ENCODE assay signal across 38 cellular contexts in genomic region chr9:860706-861105, GRCh38. TPM values are rescaled to one million over a fixed set of nuclear protein-coding genes. Genes with fewer than 3 reads are reported as not detected.
"Had no signal": no experiment of that assay in that cellular context is flagged by ENCODE, and none has a peak within 500 bp of the region (broad histone marks: within the 10 kb centered on the region; RNA-seq: fewer than 3 reads in every experiment).

No MANE protein-coding gene starts in this region.

- H3K27me3 ChIP-seq: brain microvascular endothelial cell, foreskin keratinocyte had no signal

- H3K4me1 Mint-ChIP-seq: activated CD4-positive, alpha-beta T cell treated with anti-CD3 and anti-CD28 coated beads for 36 hours; activated CD4-positive, alpha-beta T cell treated with anti-CD3 and anti-CD28 coated beads, Interleukin-2, amount 10 ng/mL, durations not matched to agents 24 days and 14 days; activated CD8-positive, alpha-beta memory T cell treated with anti-CD3 and anti-CD28 coated beads, Interleukin-2, amount 10 ng/mL, durations not matched to agents 7 days and 5 days; central memory CD8-positive, alpha-beta T cell had no signal

- ATAC-seq: activated CD4-positive, alpha-beta T cell treated with anti-CD3 and anti-CD28 coated beads for 36 hours; activated CD8-positive, alpha-beta memory T cell treated with anti-CD3 and anti-CD28 coated beads, Interleukin-2, amount 10 ng/mL, durations not matched to agents 7 days and 5 days; activated CD8-positive, alpha-beta T cell treated with anti-CD3 and anti-CD28 coated beads, Interleukin-2, amount 10 ng/mL, durations not matched to agents 7 days and 5 days; foreskin keratinocyte; gastrocnemius medialis; heart right ventricle had no signal

- H3K27ac Mint-ChIP-seq: activated CD4-positive, alpha-beta memory T cell treated with anti-CD3 and anti-CD28 coated beads for 36 hours; activated CD4-positive, alpha-beta T cell treated with anti-CD3 and anti-CD28 coated beads for 36 hours; activated CD4-positive, alpha-beta T cell treated with anti-CD3 and anti-CD28 coated beads, Interleukin-2, amount 10 ng/mL, durations not matched to agents 24 days and 14 days; activated CD8-positive, alpha-beta memory T cell treated with anti-CD3 and anti-CD28 coated beads, Interleukin-2, amount 10 ng/mL, durations not matched to agents 7 days and 5 days; activated CD8-positive, alpha-beta T cell treated with anti-CD3 and anti-CD28 coated beads, Interleukin-2, amount 10 ng/mL, durations not matched to agents 7 days and 5 days; activated naive CD8-positive, alpha-beta T cell; activated T-helper 1 cell treated with anti-CD3 and anti-CD28 coated beads, Interleukin-12 subunit alpha, Interleukin-12 subunit beta, Interleukin-2, Interleukin-4 antibody, amounts not matched to agents 30 ng/mL and 10 ng/mL and 1 ng/mL, durations not matched to agents 14 hours and 24 hours and 36 hours; dendritic cell treated with granulocyte-macrophage colony-stimulating factor and Interleukin-4, amounts not matched to agents 40 ng/mL and 50 ng/mL, for 4 days; endodermal cell had no signal

- H3K9me3 Mint-ChIP-seq: activated CD4-positive, alpha-beta T cell treated with anti-CD3 and anti-CD28 coated beads, Interleukin-2, amount 10 ng/mL, durations not matched to agents 24 days and 14 days; activated T-helper 1 cell treated with anti-CD3 and anti-CD28 coated beads, Interleukin-12 subunit alpha, Interleukin-12 subunit beta, Interleukin-2, Interleukin-4 antibody, amounts not matched to agents 30 ng/mL and 10 ng/mL and 1 ng/mL, durations not matched to agents 14 hours and 24 hours and 36 hours; central memory CD8-positive, alpha-beta T cell; dendritic cell treated with granulocyte-macrophage colony-stimulating factor and Interleukin-4, amounts not matched to agents 40 ng/mL and 50 ng/mL, for 4 days had no signal

- FAIRE-seq: astrocyte, bronchial epithelial cell had no signal

- H3K27ac ChIP-seq: brain microvascular endothelial cell, coronary artery, dorsolateral prefrontal cortex, esophagus muscularis mucosa, foreskin keratinocyte, gastrocnemius medialis, heart right ventricle had no signal

- H3K9me3 ChIP-seq: esophagus muscularis mucosa, gastrocnemius medialis, heart right ventricle had no signal

- H3K4me3 ChIP-seq: coronary artery, dorsolateral prefrontal cortex, esophagus muscularis mucosa, gastrocnemius medialis, heart right ventricle had no signal

- H3K4me1 ChIP-seq: esophagus muscularis mucosa, foreskin keratinocyte, gastrocnemius medialis, heart right ventricle had no signal

- DNase-seq: activated CD4-positive, alpha-beta memory T cell treated with anti-CD3 and anti-CD28 coated beads for 36 hours; activated CD4-positive, alpha-beta T cell treated with anti-CD3 and anti-CD28 coated beads for 36 hours; activated CD4-positive, alpha-beta T cell treated with anti-CD3 and anti-CD28 coated beads, Interleukin-2, amount 10 ng/mL, durations not matched to agents 24 days and 14 days; activated CD4-positive, CD25-positive, alpha-beta regulatory T cell; activated CD4-positive, CD25-positive, alpha-beta regulatory T cell treated with anti-CD3 and anti-CD28 coated beads, Interleukin-2, amount 50 U/mL, for 72 hours; activated CD8-positive, alpha-beta memory T cell treated with anti-CD3 and anti-CD28 coated beads, Interleukin-2, amount 10 ng/mL, durations not matched to agents 7 days and 5 days; activated CD8-positive, alpha-beta memory T cell treated with anti-CD3 and anti-CD28 coated beads, Interleukin-2, amount 50 U/mL, for 4 hours; activated CD8-positive, alpha-beta T cell treated with anti-CD3 and anti-CD28 coated beads, Interleukin-2, amount 10 ng/mL, durations not matched to agents 7 days and 5 days; activated gamma-delta T cell treated with Interleukin-2 at 50 U/mL for 16 hours; activated naive CD4-positive, alpha-beta T cell treated with anti-CD3 and anti-CD28 coated beads, Interleukin-2, amount 50 U/mL, for 16 hours; activated naive CD4-positive, alpha-beta T cell treated with Interleukin-2 at 50 U/mL for 16 hours; activated T-cell treated with anti-CD3 and anti-CD28 coated beads, Interleukin-2, amount 50 U/mL, for 1 hour; activated T-cell treated with anti-CD3 and anti-CD28 coated beads, Interleukin-2, amount 50 U/mL, for 48 hours; amniotic stem cell; anterior cingulate cortex; brain microvascular endothelial cell; dorsolateral prefrontal cortex; effector memory CD4-positive, alpha-beta T cell; endodermal cell; erythroblast; foreskin keratinocyte; gastrocnemius medialis; heart right ventricle; T-helper 2 cell had no signal

- H3K36me3 ChIP-seq: brain microvascular endothelial cell, esophagus muscularis mucosa, gastrocnemius medialis, heart right ventricle had no signal

- H3K4me3 Mint-ChIP-seq: activated CD4-positive, alpha-beta memory T cell treated with anti-CD3 and anti-CD28 coated beads for 36 hours; activated CD4-positive, alpha-beta T cell treated with anti-CD3 and anti-CD28 coated beads for 36 hours; activated CD4-positive, alpha-beta T cell treated with anti-CD3 and anti-CD28 coated beads, Interleukin-2, amount 10 ng/mL, durations not matched to agents 24 days and 14 days; activated CD8-positive, alpha-beta memory T cell treated with anti-CD3 and anti-CD28 coated beads, Interleukin-2, amount 10 ng/mL, durations not matched to agents 7 days and 5 days; activated CD8-positive, alpha-beta T cell treated with anti-CD3 and anti-CD28 coated beads, Interleukin-2, amount 10 ng/mL, durations not matched to agents 7 days and 5 days; activated naive CD8-positive, alpha-beta T cell; activated T-helper 1 cell treated with anti-CD3 and anti-CD28 coated beads, Interleukin-12 subunit alpha, Interleukin-12 subunit beta, Interleukin-2, Interleukin-4 antibody, amounts not matched to agents 30 ng/mL and 10 ng/mL and 1 ng/mL, durations not matched to agents 14 hours and 24 hours and 36 hours; central memory CD8-positive, alpha-beta T cell; dendritic cell treated with granulocyte-macrophage colony-stimulating factor and Interleukin-4, amounts not matched to agents 40 ng/mL and 50 ng/mL, for 4 days; endodermal cell had no signal

RNA-seq across cellular contexts. Expression of gene DMRT1, which starts 19.2 kb away (rescaled TPM):
- total RNA-seq: activated CD4-positive, alpha-beta memory T cell treated with anti-CD3 and anti-CD28 coated beads for 36 hours; activated CD4-positive, alpha-beta T cell treated with anti-CD3 and anti-CD28 coated beads for 36 hours; activated CD4-positive, alpha-beta T cell treated with anti-CD3 and anti-CD28 coated beads, Interleukin-2, amount 10 ng/mL, durations not matched to agents 24 days and 14 days; activated CD8-positive, alpha-beta memory T cell treated with anti-CD3 and anti-CD28 coated beads for 36 hours; activated CD8-positive, alpha-beta T cell treated with anti-CD3 and anti-CD28 coated beads, Interleukin-2, amount 10 ng/mL, durations not matched to agents 7 days and 5 days; activated T-helper 1 cell treated with anti-CD3 and anti-CD28 coated beads, Interleukin-12 subunit alpha, Interleukin-12 subunit beta, Interleukin-2, Interleukin-4 antibody, amounts not matched to agents 30 ng/mL and 10 ng/mL and 1 ng/mL, durations not matched to agents 14 hours and 24 hours and 36 hours; astrocyte; bronchial epithelial cell; cardiac septum; cerebellum; dorsolateral prefrontal cortex; endodermal cell; esophagus muscularis mucosa; foreskin keratinocyte; glomerular endothelial cell; heart right ventricle; T-helper 1 cell treated with Interleukin-12 subunit alpha and Interleukin-12 subunit beta and Interleukin-4 antibody, amounts not matched to agents 30 ng/mL and 1 ng/mL, for 36 hours had no signal
- polyA plus RNA-seq: adipose tissue, foreskin keratinocyte, heart right ventricle had no signal
